Comparison of ENCODE assay signal across 1 cellular context in genomic region chr5:29005386-29005785, GRCh38.
TF ChIP-seq lines count a peak whose summit lies in the region.

No MANE protein-coding gene starts in this region.

TF ChIP-seq in H1, 55 proteins besides CTCF, POLR2A, EP300 and RAD21 (continued from another document):
- no peak for TF ChIP-seq SIN3A (conservative IDR thresholded peaks at IDR 0.05 in 1 of 2, IDR thresholded peaks at IDR 0.05 in 1 of 2; ENCODE audit: low read depth in 1 of 2, low read length in 2 of 2)
- TF ChIP-seq NANOG (IDR thresholded peaks at IDR 0.05; ENCODE audit: insufficient read depth, low read depth, low read length, poor library complexity, severe bottlenecking) = no peak
- TF ChIP-seq ASH2L (IDR thresholded peaks at IDR 0.05; ENCODE audit: low read length) = no peak
- no peak for TF ChIP-seq RNF2 (IDR thresholded peaks at IDR 0.05; ENCODE audit: borderline replicate concordance, low read depth, low read length, missing control alignments, poor library complexity, severe bottlenecking)
- TF ChIP-seq POU5F1 (IDR thresholded peaks at IDR 0.05; ENCODE audit: low read depth, low read length) = no peak
TF ChIP-seq in H1: peak in this region for 0.
